ENCODE assay signal across 27 cellular contexts in the genomic region with DNA sequence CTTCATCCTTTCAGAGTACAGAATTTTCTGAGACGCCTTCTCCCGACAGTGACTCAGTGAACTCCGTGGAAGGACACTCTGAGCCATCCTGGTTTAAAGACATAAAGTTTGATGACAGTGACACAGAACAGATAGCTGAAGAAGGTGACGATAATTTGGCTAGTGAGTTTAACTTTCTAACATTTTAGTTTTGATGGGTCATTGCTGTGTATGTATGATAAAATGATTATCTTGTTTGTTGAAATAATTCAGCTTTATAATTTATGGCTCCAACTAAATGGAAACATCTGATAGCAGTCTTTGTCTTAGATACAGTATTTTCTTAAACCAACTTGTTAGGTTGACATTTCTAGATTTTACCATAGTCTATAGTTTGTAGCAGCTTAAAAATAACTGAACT.
"Had no signal": no experiment of that assay in that cellular context is flagged by ENCODE, and none has a peak within 500 bp of the region (broad histone marks: within the 10 kb centered on the region; RNA-seq: fewer than 3 reads in every experiment).

No MANE protein-coding gene starts in this region.

- FAIRE-seq: endometrium, endothelial cell of umbilical vein had no signal

- H3K9me3 ChIP-seq: colonic mucosa, esophagus muscularis mucosa, esophagus squamous epithelium, gastrocnemius medialis, gastroesophageal sphincter, heart left ventricle, heart right ventricle had no signal

- H3K4me1 ChIP-seq: colonic mucosa, gastrocnemius medialis, heart left ventricle, heart right ventricle had no signal

- H3K27me3 Mint-ChIP-seq: dendritic cell treated with granulocyte-macrophage colony-stimulating factor and Interleukin-4, amounts not matched to agents 40 ng/mL and 50 ng/mL, for 4 days; effector memory CD8-positive, alpha-beta T cell had no signal

- H3K4me1 Mint-ChIP-seq: endodermal cell had no signal

- H3K27ac ChIP-seq: colonic mucosa, coronary artery, dorsolateral prefrontal cortex, epithelial cell of prostate, esophagus muscularis mucosa, esophagus squamous epithelium, foreskin keratinocyte, gastrocnemius medialis, gastroesophageal sphincter, heart left ventricle, heart right ventricle had no signal

- H3K4me3 Mint-ChIP-seq: dendritic cell treated with granulocyte-macrophage colony-stimulating factor and Interleukin-4, amounts not matched to agents 40 ng/mL and 50 ng/mL, for 4 days; effector memory CD8-positive, alpha-beta T cell; endodermal cell had no signal

- H3K27me3 ChIP-seq: colonic mucosa, dorsolateral prefrontal cortex, esophagus muscularis mucosa, esophagus squamous epithelium, foreskin keratinocyte, gastrocnemius medialis, gastroesophageal sphincter, heart left ventricle, heart right ventricle had no signal

- DNase-seq: colonic mucosa; cortex of kidney; dermis blood vessel endothelial cell; dorsolateral prefrontal cortex; effector CD4-positive, alpha-beta T cell; effector CD8-positive, alpha-beta T cell; effector memory CD4-positive, alpha-beta T cell; effector memory CD8-positive, alpha-beta T cell; endodermal cell; erythroblast; esophagus squamous epithelium; foreskin fibroblast; foreskin keratinocyte; foreskin melanocyte; gastrocnemius medialis; glutamatergic neuron; head of caudate nucleus; heart left ventricle; heart right ventricle had no signal

- ATAC-seq: effector memory CD8-positive, alpha-beta T cell; esophagus mucosa; foreskin keratinocyte; gastrocnemius medialis; gastroesophageal sphincter; heart left ventricle; heart right ventricle had no signal

- H3K4me3 ChIP-seq: colonic mucosa, coronary artery, dorsolateral prefrontal cortex, esophagus muscularis mucosa, esophagus squamous epithelium, gastrocnemius medialis, gastroesophageal sphincter, heart left ventricle, heart right ventricle had no signal

- H3K27ac Mint-ChIP-seq: dendritic cell treated with granulocyte-macrophage colony-stimulating factor and Interleukin-4, amounts not matched to agents 40 ng/mL and 50 ng/mL, for 4 days; effector memory CD8-positive, alpha-beta T cell; endodermal cell had no signal

- H3K9me3 Mint-ChIP-seq: dendritic cell treated with granulocyte-macrophage colony-stimulating factor and Interleukin-4, amounts not matched to agents 40 ng/mL and 50 ng/mL, for 4 days; effector memory CD8-positive, alpha-beta T cell; endodermal cell had no signal
